ENCODE assay signal across 8 cellular contexts in the genomic region with DNA sequence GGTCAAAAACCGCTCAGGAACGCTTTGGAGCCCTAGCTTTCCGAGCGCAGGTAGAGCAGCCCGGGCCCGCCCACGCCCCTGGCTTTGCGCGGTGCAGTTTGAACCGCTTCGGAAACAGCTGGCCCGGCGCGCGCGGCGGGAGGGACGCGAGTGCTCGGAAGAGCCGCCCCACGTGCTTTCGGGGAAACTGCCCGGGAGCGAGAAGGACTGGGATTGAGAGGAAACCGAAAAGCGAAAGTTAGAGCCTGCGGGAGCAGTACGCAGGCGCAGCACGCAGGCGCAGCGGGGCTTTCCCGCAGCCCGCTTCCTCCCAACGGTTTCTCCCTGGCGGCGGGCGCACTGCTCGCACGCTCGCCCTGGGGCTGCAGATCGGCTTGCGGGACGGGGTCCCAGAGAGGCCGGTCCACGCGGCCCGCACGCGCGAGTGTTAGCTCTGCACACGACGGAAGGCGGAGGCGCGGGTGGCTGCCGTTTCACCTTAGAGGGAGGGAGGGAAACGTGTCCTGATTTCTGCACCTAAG. TPM values are rescaled to one million over a fixed set of nuclear protein-coding genes. Genes with fewer than 3 reads are reported as not detected.
DNase-seq lines count a peak whose midpoint lies in the region; ATAC-seq and TF ChIP-seq lines count a peak whose summit lies in the region.

No MANE protein-coding gene starts in this region.

- TF ChIP-seq CTCF in kidney epithelial cell (IDR thresholded peaks at IDR 0.05; ENCODE audit: insufficient read depth, low read length, poor library complexity, severe bottlenecking): no peak

- peak overlapping the region; percentile 60 for H3K4me3 ChIP-seq in kidney epithelial cell (ENCODE audit: low read depth, low read length)

- DNase-seq in AG20443 (ENCODE audit: low spot score) (peak; percentile 97), NCI-H345 (lab: John Stamatoyannopoulos, UW) (peak; percentile 98), cerebellar nuclear complex (lab: John Stamatoyannopoulos, UW) (peak; percentile 63 to 79), kidney epithelial cell (ENCODE audit: low read depth) (peak; percentile 84)
- DNase-seq in activated CD4-positive, CD25-positive, alpha-beta regulatory T cell treated with anti-CD3 and anti-CD28 coated beads, Interleukin-2, amount 50 U/mL, for 16 hours (ENCODE audit: low read depth, low spot score): peak; percentile 83
- peak; percentile 95 for DNase-seq in stimulated activated CD4-positive, alpha-beta T cell treated with anti-CD3 and anti-CD28 coated beads, Interleukin-15, amount 100 ng/mL, for 24 hours

- no peaks in the 10 kb centered on the region for H3K27me3 ChIP-seq in kidney epithelial cell (ENCODE audit: control insufficient read depth, insufficient read depth, low read length)

- no peaks in the 10 kb centered on the region for H3K36me3 ChIP-seq in kidney epithelial cell (ENCODE audit: control insufficient read depth, insufficient read depth, low read length)

- ATAC-seq in GM19035 (IDR thresholded peaks at IDR 0.05; ENCODE audit: unreplicated experiment) (peak; percentile 74), HG03280 (IDR thresholded peaks at IDR 0.05; ENCODE audit: unreplicated experiment) (peak; percentile 77)

RNA-seq across cellular contexts. Expression of a gene that starts 6.3 kb away (rescaled TPM):
- total RNA-seq in kidney epithelial cell: 63.6 and 66.3 TPM in 2 replicates

Comparison
In these comparisons a context has a peak if more than half of its experiments do, and no peak if none do; other contexts are left out.
1. Peak in every context shown above with its lines: DNase-seq, ATAC-seq and H3K4me3 ChIP-seq.